Comparison of ENCODE assay signal across 8 cellular contexts in the genomic region with DNA sequence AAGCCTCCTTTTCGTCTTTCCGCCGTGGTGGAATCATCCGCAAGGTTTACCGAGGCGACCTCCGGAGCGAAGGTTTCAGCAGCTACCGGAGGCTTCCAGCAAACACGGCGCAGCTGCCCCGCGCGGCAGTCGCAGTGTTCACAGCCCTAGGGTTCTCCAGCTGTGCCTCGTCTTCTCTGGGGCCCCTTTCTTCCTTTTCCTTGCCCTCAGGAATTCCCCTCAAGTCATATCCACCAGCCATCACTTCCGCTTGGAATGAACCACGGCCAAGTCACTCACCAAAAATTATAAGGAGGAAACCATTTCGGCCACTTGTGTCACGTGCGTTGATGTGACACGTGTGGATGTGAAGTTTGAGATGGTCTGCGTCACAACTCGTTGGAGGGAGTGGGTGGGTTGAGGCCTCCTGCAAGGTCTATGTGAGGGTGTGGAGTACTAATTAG. TPM values are rescaled to one million over a fixed set of nuclear protein-coding genes. Genes with fewer than 3 reads are reported as not detected.
DNase-seq lines count a peak whose midpoint lies in the region; ATAC-seq, FAIRE-seq and TF ChIP-seq lines count a peak whose summit lies in the region.

No MANE protein-coding gene starts in this region.

- H4K20me1 ChIP-seq in DND-41 (ENCODE audit: insufficient read depth, low read length), result no peaks in the 10 kb centered on the region
- peaks cover 14% of the 10 kb centered on the region for H4K20me1 ChIP-seq in astrocyte (ENCODE audit: insufficient read depth, low read length)

- no peak for FAIRE-seq in astrocyte (lab: Jason Lieb, UNC)
- FAIRE-seq in kidney (lab: Jason Lieb, UNC), result no peak

- no peaks in the 10 kb centered on the region for H3K9me3 Mint-ChIP-seq in astrocyte (ENCODE audit: unreplicated experiment)

- H3K4me2 ChIP-seq in DND-41 (ENCODE audit: insufficient read depth, low read length) (peak overlapping the region; percentile 78), astrocyte (ENCODE audit: low read length) (peak overlapping the region; percentile 88)

- H3K27me3 Mint-ChIP-seq in astrocyte (ENCODE audit: low read depth, unreplicated experiment), result peaks cover 8% of the 10 kb centered on the region

- no peak for DNase-seq in DND-41
- peak; percentile 73 for DNase-seq in NAMALWA (ENCODE audit: low spot score)
- DNase-seq in astrocyte (ENCODE audit: low read depth), result peak; percentile 36
- peak; percentile 80 for DNase-seq in kidney
- DNase-seq in stimulated activated CD4-positive, alpha-beta T cell treated with anti-CD3 and anti-CD28 coated beads, Interleukin-4, amount 100 ng/mL, for 4 hours, result peak; percentile 42 to 71
- no peak for DNase-seq in SKM-1 (lab: John Stamatoyannopoulos, UW; ENCODE audit: unreplicated experiment)
- DNase-seq in GM19240 (ENCODE audit: insufficient read length, low spot score), result no peak

- H3K4me3 Mint-ChIP-seq in astrocyte (ENCODE audit: unreplicated experiment), result peak overlapping the region; percentile 80

- H3K79me2 ChIP-seq in DND-41 (ENCODE audit: insufficient read depth, low read length) (peaks cover 16% of the 10 kb centered on the region), astrocyte (ENCODE audit: insufficient read depth, low read length) (peaks cover 15% of the 10 kb centered on the region)

- H3K4me3 ChIP-seq in DND-41 (ENCODE audit: low read depth in 1 of 2, low read length in 2 of 2), result peak overlapping the region in 1 of 2 experiments; percentile 59; a peak in 2 of 4 replicates
- peak overlapping the region; percentile 53 for H3K4me3 ChIP-seq in astrocyte (ENCODE audit: insufficient read depth, low read depth, low read length)
- peak overlapping the region; percentile 56 to 64 for H3K4me3 ChIP-seq in kidney (ENCODE audit: low read length in 2 of 2)

- TF ChIP-seq CTCF in DND-41 (IDR thresholded peaks at IDR 0.05; ENCODE audit: borderline replicate concordance, extremely low read depth, low read length, poor library complexity, severe bottlenecking) (no peak), astrocyte (IDR thresholded peaks at IDR 0.05; ENCODE audit: insufficient read depth, low read depth, low read length) (no peak), kidney (IDR thresholded peaks at IDR 0.05; ENCODE audit: borderline replicate concordance, extremely low read depth, insufficient read depth) (no peak)

- H3K27me3 ChIP-seq in DND-41 (ENCODE audit: insufficient read depth, low read length, poor library complexity) (no peaks in the 10 kb centered on the region), astrocyte (ENCODE audit: insufficient read depth, low read length) (no peaks in the 10 kb centered on the region)

- intact Hi-C loops in kidney (cut with DNase I), result loop anchor here (5.0 to 10.0 kb wide), 3 partner anchors 66 to 216 kb away; partner anchors contain the start of genes CSHL1 and GH1

- H3K4me1 Mint-ChIP-seq in astrocyte (ENCODE audit: low read depth, unreplicated experiment), result peaks cover 11% of the 10 kb centered on the region

- H3K36me3 Mint-ChIP-seq in astrocyte (ENCODE audit: low read depth, unreplicated experiment), result no peaks in the 10 kb centered on the region

- H3K4me1 ChIP-seq in DND-41 (ENCODE audit: insufficient read depth, low read length), result peaks cover 20% of the 10 kb centered on the region
- H3K4me1 ChIP-seq in astrocyte (ENCODE audit: insufficient read depth, low read length), result peaks cover 12% of the 10 kb centered on the region
- peaks cover 0 to 9% of the 10 kb centered on the region in 2 donors for H3K4me1 ChIP-seq in kidney (ENCODE audit: control insufficient read depth in 1 of 2, insufficient read depth in 1 of 2, low read depth in 1 of 2, low read length in 2 of 2)

- H3K36me3 ChIP-seq in DND-41 (ENCODE audit: insufficient read depth, low read length) (no peaks in the 10 kb centered on the region), astrocyte (ENCODE audit: insufficient read depth, low read length) (no peaks in the 10 kb centered on the region), kidney (ENCODE audit: control insufficient read depth in 1 of 2, insufficient read depth in 2 of 2, low read length in 2 of 2) (no peaks in the 10 kb centered on the region)

- peak overlapping the region; percentile 60 for H3K27ac Mint-ChIP-seq in astrocyte (ENCODE audit: unreplicated experiment)

- ATAC-seq in DND-41 (ENCODE audit: insufficient read depth, low read depth) (no peak; the same call in 2 of the 3 replicates), GM21619 (IDR thresholded peaks at IDR 0.05; ENCODE audit: unreplicated experiment) (peak; percentile 28)

- no peaks in the 10 kb centered on the region for H3K9me3 ChIP-seq in DND-41 (ENCODE audit: insufficient read depth, low read length, severe bottlenecking)
- H3K9me3 ChIP-seq in astrocyte (ENCODE audit: insufficient read depth, low read depth, low read length), result no peaks in the 10 kb centered on the region
- no peaks in the 10 kb centered on the region for H3K9me3 ChIP-seq in kidney (ENCODE audit: control insufficient read depth in 1 of 2, low read length in 2 of 2)

- H3K27ac ChIP-seq in DND-41 (ENCODE audit: low read length) (peak overlapping the region; percentile 56; the same call in 1 of the 2 replicates), astrocyte (ENCODE audit: low read depth, low read length) (peak overlapping the region; percentile 70), kidney (ENCODE audit: low read depth in 2 of 2, low read length in 2 of 2) (peak overlapping the region; percentile 91)

- H3K9ac ChIP-seq in DND-41 (ENCODE audit: low read depth, low read length), result peak overlapping the region; percentile 52
- peak overlapping the region; percentile 82 for H3K9ac ChIP-seq in astrocyte (ENCODE audit: low read length)
- H3K9ac ChIP-seq in kidney (ENCODE audit: low read length in 2 of 2), result peak overlapping the region; percentile 44 to 67

- H2AFZ ChIP-seq in DND-41 (ENCODE audit: low read depth, low read length), result peak overlapping the region; percentile 95
- H2AFZ ChIP-seq in astrocyte (ENCODE audit: low read depth, low read length), result peak overlapping the region; percentile 96

RNA-seq across cellular contexts. Expression of gene ERN1, which starts 0.6 kb away (rescaled TPM):
- total RNA-seq in astrocyte, result 9.1 and 11.7 TPM in 2 replicates
- total RNA-seq in kidney, result 37.0 TPM
- polyA plus RNA-seq in kidney (ENCODE audit: insufficient read depth, low read depth, low replicate concordance), result 2.8 TPM

Comparison
In these comparisons a context has a peak if more than half of its experiments do, and no peak if none do; other contexts are left out.
1. DNase-seq: peak in NAMALWA (single experiment), astrocyte (single experiment), kidney (single experiment) and stimulated activated CD4-positive, alpha-beta T cell treated with anti-CD3 and anti-CD28 coated beads, Interleukin-4, amount 100 ng/mL, for 4 hours (2 of 2); none in DND-41 (single experiment), SKM-1 (single experiment) and GM19240 (single experiment).
2. Peak in every context shown above with its lines, with median percentiles within 50 percentile points of each other: H3K27ac ChIP-seq and H3K9ac ChIP-seq.